7 cellular contexts compared by ENCODE assay signal in genomic region chr17:18143044-18143936, GRCh38. TPM values are rescaled to one million over a fixed set of nuclear protein-coding genes. Genes with fewer than 3 reads are reported as not detected.
DNase-seq lines count a peak whose midpoint lies in the region; ATAC-seq and TF ChIP-seq lines count a peak whose summit lies in the region.

No MANE protein-coding gene starts in this region.

- H3K27me3 ChIP-seq in adipocyte (replicated peaks; ENCODE audit: control insufficient read depth, insufficient read depth, low read length) (no peaks in the 10 kb centered on the region), lower lobe of right lung (ENCODE audit: low read depth) (no peaks in the 10 kb centered on the region)

- no peak overlapping the region for H3K9ac ChIP-seq in adipocyte (ENCODE audit: low read length)

- H3K4me1 Mint-ChIP-seq in HFFc6 (ENCODE audit: low read depth), result peaks cover 6% of the 10 kb centered on the region; the same call in 1 of the 2 replicates

- TF ChIP-seq CTCF in HFFc6 (IDR thresholded peaks at IDR 0.05) (peak; percentile 70), lower lobe of right lung (IDR thresholded peaks at IDR 0.05) (peak; percentile 15)

- peak; percentile 51 to 75 for ATAC-seq in lower lobe of right lung

- H3K36me3 ChIP-seq in adipocyte (ENCODE audit: control insufficient read depth, insufficient read depth, low read length, severe bottlenecking) (no peaks in the 10 kb centered on the region), lower lobe of right lung (no peaks in the 10 kb centered on the region)

- H3K36me3 Mint-ChIP-seq in HFFc6 (ENCODE audit: low read depth), result no peaks in the 10 kb centered on the region

- H3K4me3 ChIP-seq in adipocyte (ENCODE audit: low read length) (no peak overlapping the region), lower lobe of right lung (no peak overlapping the region)

- H3K27ac ChIP-seq in lower lobe of right lung, result no peak overlapping the region

- H3K9me3 ChIP-seq in adipocyte (ENCODE audit: control insufficient read depth, low read length), result no peaks in the 10 kb centered on the region
- no peaks in the 10 kb centered on the region for H3K9me3 ChIP-seq in lower lobe of right lung

- H3K27me3 Mint-ChIP-seq in HFFc6 (ENCODE audit: insufficient read depth), result peaks cover 12% of the 10 kb centered on the region

- DNase-seq in ELR (ENCODE audit: low read depth), result peak; percentile 57
- DNase-seq in HFFc6, result peak; percentile 11
- DNase-seq in adipocyte (ENCODE audit: low read depth), result peak; percentile 24
- DNase-seq in lower lobe of right lung, result peak; percentile 62
- DNase-seq in NCI-H526 treated with DMSO at 0.1 percent for 48 hours (lab: John Stamatoyannopoulos, UW), result no peak
- no peak for DNase-seq in NCI-H187 (lab: John Stamatoyannopoulos, UW)
- DNase-seq in NCI-H2227 treated with DMSO at 0.1 percent for 48 hours (lab: John Stamatoyannopoulos, UW), result no peak

- no peak overlapping the region for H3K4me3 Mint-ChIP-seq in HFFc6

- H3K27ac Mint-ChIP-seq in HFFc6, result no peak overlapping the region

- H3K4me1 ChIP-seq in adipocyte (ENCODE audit: control insufficient read depth, insufficient read depth, low read length), result no peaks in the 10 kb centered on the region
- no peaks in the 10 kb centered on the region for H3K4me1 ChIP-seq in lower lobe of right lung

- no peaks in the 10 kb centered on the region for H3K9me3 Mint-ChIP-seq in HFFc6

- intact Hi-C loops in lower lobe of right lung (cut with DNase I), result no loop called here

RNA-seq across cellular contexts. Expression of gene MYO15A, which starts 34.7 kb away (rescaled TPM):
- under 1 TPM in 4 of 6 experiments, not detected in 2; 0.12 to 0.20 (median 0.16) TPM for total RNA-seq in HFFc6 (2021; fragmentation: NEBNext Ultra II Directional; extraction: Animal tissue kit (Norgen Biotek cat#: 25700))
- 3.3 TPM for total RNA-seq in lower lobe of right lung

RNA-seq across cellular contexts. Expression of gene ALKBH5, which starts 40.3 kb away (rescaled TPM):
- total RNA-seq in HFFc6 (2021; fragmentation: NEBNext Ultra II Directional; extraction: Animal tissue kit (Norgen Biotek cat#: 25700)), result 100 to 1,000 TPM in 3 of 6 experiments, 10 to 100 TPM in 3; 90.2 to 117 (median 103) TPM
- 100 TPM for total RNA-seq in lower lobe of right lung

RNA-seq across cellular contexts. Expression of gene DRG2, which starts 55.5 kb away (rescaled TPM):
- total RNA-seq in HFFc6 (2021; fragmentation: NEBNext Ultra II Directional; extraction: Animal tissue kit (Norgen Biotek cat#: 25700)), result 10 to 100 TPM; 30.6 to 38.1 (median 33.7) TPM
- 29.2 TPM for total RNA-seq in lower lobe of right lung

Comparison
In these comparisons a context has a peak if more than half of its experiments do, and no peak if none do; other contexts are left out.
1. DNase-seq: peak in ELR (single experiment), HFFc6 (single experiment), adipocyte (single experiment) and lower lobe of right lung (single experiment); none in NCI-H526 treated with DMSO at 0.1 percent for 48 hours (single experiment), NCI-H187 (0 of 2) and NCI-H2227 treated with DMSO at 0.1 percent for 48 hours (single experiment).